Comparison of ENCODE assay signal across 13 cellular contexts in genomic region chr1:38973145-38973544, GRCh38. TPM values are rescaled to one million over a fixed set of nuclear protein-coding genes. Genes with fewer than 3 reads are reported as not detected.
"Had no signal": no experiment of that assay in that cellular context is flagged by ENCODE, and none has a peak within 500 bp of the region (broad histone marks: within the 10 kb centered on the region; RNA-seq: fewer than 3 reads in every experiment).

No MANE protein-coding gene starts in this region.

RNA-seq across cellular contexts. Expression of gene RHBDL2, which starts 31.5 kb away (rescaled TPM):
- total RNA-seq: activated CD4-positive, alpha-beta memory T cell treated with anti-CD3 and anti-CD28 coated beads for 36 hours; activated CD4-positive, alpha-beta T cell treated with anti-CD3 and anti-CD28 coated beads for 36 hours; activated CD4-positive, alpha-beta T cell treated with anti-CD3 and anti-CD28 coated beads, Interleukin-2, amount 10 ng/mL, durations not matched to agents 24 days and 14 days; activated CD8-positive, alpha-beta memory T cell treated with anti-CD3 and anti-CD28 coated beads for 36 hours; activated CD8-positive, alpha-beta memory T cell treated with anti-CD3 and anti-CD28 coated beads, Interleukin-2, amount 10 ng/mL, durations not matched to agents 7 days and 5 days; activated CD8-positive, alpha-beta T cell treated with anti-CD3 and anti-CD28 coated beads, Interleukin-2, amount 10 ng/mL, durations not matched to agents 7 days and 5 days; activated naive CD4-positive, alpha-beta T cell treated with anti-CD3 and anti-CD28 coated beads for 36 hours; activated naive CD8-positive, alpha-beta T cell treated with anti-CD3 and anti-CD28 coated beads for 36 hours; activated T-helper 1 cell treated with anti-CD3 and anti-CD28 coated beads, Interleukin-12 subunit alpha, Interleukin-12 subunit beta, Interleukin-2, Interleukin-4 antibody, amounts not matched to agents 30 ng/mL and 10 ng/mL and 1 ng/mL, durations not matched to agents 14 hours and 24 hours and 36 hours; activated T-helper 2 cell treated with anti-CD3 and anti-CD28 coated beads, Interferon-gamma antibody, Interleukin-2, Interleukin-4, amounts not matched to agents 10 μg/mL and 5 μg/mL and 100 μg/mL, durations not matched to agents 14 hours and 24 hours and 36 hours; chondrocyte; T-helper 17 cell had no signal
- polyA plus RNA-seq: aorta had no signal
